In the genomic region with DNA sequence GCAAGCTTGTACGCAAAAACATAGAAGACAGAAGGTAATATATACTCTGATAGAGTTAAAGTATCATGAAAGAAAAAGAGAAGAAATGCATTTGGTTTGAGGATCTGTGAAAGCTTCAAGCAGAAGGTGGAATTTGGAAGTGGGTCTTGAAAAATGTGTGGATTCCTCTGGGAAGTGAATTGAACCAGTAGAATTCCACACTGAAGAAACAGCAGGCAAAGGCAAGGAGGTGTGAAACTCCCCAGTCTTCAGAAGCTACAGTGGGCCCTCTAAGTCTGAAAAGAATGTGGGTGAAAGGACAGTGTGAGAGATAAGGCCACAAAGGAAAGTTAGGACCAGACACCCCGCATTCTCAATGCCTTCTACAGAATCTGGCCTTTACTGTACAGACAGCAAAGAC, we compare ENCODE assay signal across 23 cellular contexts. TPM values are rescaled to one million over a fixed set of nuclear protein-coding genes. Genes with fewer than 3 reads are reported as not detected.
"Had no signal": no experiment of that assay in that cellular context is flagged by ENCODE, and none has a peak within 500 bp of the region (broad histone marks: within the 10 kb centered on the region; RNA-seq: fewer than 3 reads in every experiment).

No MANE protein-coding gene starts in this region.

- DNase-seq: activated CD4-positive, alpha-beta T cell treated with anti-CD3 and anti-CD28 coated beads for 36 hours; activated CD4-positive, alpha-beta T cell treated with anti-CD3 and anti-CD28 coated beads, Interleukin-2, amount 50 U/mL, for 4 hours; activated CD8-positive, alpha-beta memory T cell treated with anti-CD3 and anti-CD28 coated beads for 24 hours; activated CD8-positive, alpha-beta memory T cell treated with anti-CD3 and anti-CD28 coated beads, Interleukin-2, amount 50 U/mL, for 4 hours; activated T-cell treated with anti-CD3 and anti-CD28 coated beads, Interleukin-2, amount 50 U/mL, for 24 hours; colonic mucosa; dorsolateral prefrontal cortex; esophagus squamous epithelium; heart right ventricle; kidney; lower lobe of right lung; naive thymus-derived CD8-positive, alpha-beta T cell; posterior cingulate gyrus; stimulated activated CD4-positive, alpha-beta T cell treated with anti-CD3 and anti-CD28 coated beads, Interleukin-2, amount 100 ng/mL, for 48 hours; stimulated activated CD8-positive, alpha-beta memory T cell treated with anti-CD3 and anti-CD28 coated beads, Interleukin-4, amount 100 ng/mL, for 48 hours; stimulated activated naive B cell treated with anti-CD40 and anti-IgM and Interleukin-4, amounts not matched to agents 10 μg/mL and 1 μg/mL and 100 μg/mL, for 72 hours; T1000 had no signal

- H3K36me3 ChIP-seq: breast epithelium, colonic mucosa, esophagus squamous epithelium, heart right ventricle, lower lobe of right lung, neural progenitor cell, vagina had no signal

- H3K9ac ChIP-seq: neural progenitor cell had no signal

- H3K27ac ChIP-seq: breast epithelium, colonic mucosa, lower lobe of right lung, neural progenitor cell, vagina had no signal

- H3K4me1 ChIP-seq: breast epithelium, colonic mucosa, neural progenitor cell had no signal

- H3K4me3 ChIP-seq: breast epithelium, colonic mucosa, dorsolateral prefrontal cortex, esophagus squamous epithelium, heart right ventricle, lower lobe of right lung, neural progenitor cell, vagina had no signal

- H3K27me3 ChIP-seq: breast epithelium, colonic mucosa, dorsolateral prefrontal cortex, esophagus squamous epithelium, heart right ventricle, neural progenitor cell, vagina had no signal

- H2AFZ ChIP-seq: neural progenitor cell had no signal

- H3K9me3 ChIP-seq: breast epithelium, colonic mucosa, esophagus squamous epithelium, heart right ventricle, lower lobe of right lung, vagina had no signal

- H3K4me2 ChIP-seq: neural progenitor cell had no signal

- ATAC-seq: activated CD4-positive, alpha-beta T cell treated with anti-CD3 and anti-CD28 coated beads for 36 hours; activated naive CD4-positive, alpha-beta T cell treated with anti-CD3 and anti-CD28 coated beads, Interleukin-2, amount 50 U/mL, for 72 hours; activated T-helper 17 cell treated with anti-CD3 and anti-CD28 coated beads, Interleukin-2, amount 50 U/mL, for 72 hours; heart right ventricle; lower lobe of right lung; naive thymus-derived CD8-positive, alpha-beta T cell; stimulated activated naive B cell treated with anti-CD40 and anti-IgM and Interleukin-4, amounts not matched to agents 10 μg/mL and 1 μg/mL and 100 μg/mL, for 72 hours; WTC11 had no signal

RNA-seq across cellular contexts. Expression of a gene that starts 25.6 kb away (rescaled TPM):
- total RNA-seq: activated CD4-positive, alpha-beta T cell treated with anti-CD3 and anti-CD28 coated beads for 36 hours had no signal
